19 cellular contexts compared by ENCODE assay signal in the genomic region with DNA sequence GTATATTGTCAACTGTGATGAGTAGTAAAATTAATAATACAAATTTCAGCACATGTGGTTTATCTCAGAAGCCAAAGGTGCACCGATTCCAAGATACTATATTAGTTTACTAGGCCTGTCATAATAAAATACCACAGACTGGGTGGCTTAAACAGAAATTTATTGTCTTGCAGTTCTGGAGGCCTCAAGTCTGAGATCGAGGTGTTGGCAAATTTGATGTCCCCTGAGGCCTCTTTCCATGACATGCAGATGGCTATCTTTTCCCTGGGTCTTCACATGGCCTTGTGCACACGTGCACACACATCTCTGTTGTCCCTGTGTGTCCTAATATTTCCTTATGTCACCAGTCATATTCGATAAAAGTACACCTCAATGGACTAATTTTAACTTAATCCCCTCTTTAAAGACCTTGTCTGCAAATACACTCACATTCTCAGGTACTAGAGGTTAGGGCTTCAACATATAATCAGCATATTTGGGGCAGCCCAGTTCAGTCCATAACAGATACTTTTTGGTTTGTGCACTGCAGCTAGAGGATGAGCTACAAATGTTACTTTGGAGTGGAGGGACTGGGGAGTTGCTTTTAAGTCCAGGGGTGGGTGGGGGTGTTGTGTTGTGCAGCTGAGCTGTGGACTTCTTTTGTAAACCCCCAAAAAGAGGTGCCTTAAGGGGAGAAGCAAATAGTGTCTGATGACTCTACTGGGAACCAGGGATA. TPM values are rescaled to one million over a fixed set of nuclear protein-coding genes. Genes with fewer than 3 reads are reported as not detected.
A peak's percentile ranks its signal among the peaks of the same experiment; 100 is the strongest.
DNase-seq lines count a peak whose midpoint lies in the region; ATAC-seq, FAIRE-seq and TF ChIP-seq lines count a peak whose summit lies in the region.
"Had no signal": no experiment of that assay in that cellular context is flagged by ENCODE, and none has a peak within 500 bp of the region (broad histone marks: within the 10 kb centered on the region; RNA-seq: fewer than 3 reads in every experiment).

No MANE protein-coding gene starts in this region.

- no peak overlapping the region for H3K27ac Mint-ChIP-seq in WTC11

- DNase-seq in HepG2 (ENCODE audit: low spot score) = no peak
- DNase-seq in right lobe of liver = no peak
- DNase-seq in HCT116 (ENCODE audit: low read depth, low spot score) = no peak
- DNase-seq in WTC11 (ENCODE audit: low spot score) = no peak
- no peak for DNase-seq in COR-L47 (lab: John Stamatoyannopoulos, UW)
- no peak for DNase-seq in cerebellum (ENCODE audit: low spot score)
- DNase-seq: DND-41, GOT3, KG1, NCI-H1048, NCI-H1694, NCI-H2227 treated with DMSO at 0.1 percent for 48 hours, SHP77 treated with DMSO at 0.1 percent for 48 hours, T-helper 17 cell had no signal

- H3K36me3 ChIP-seq in HepG2 (replicated peaks in 1 of 2; ENCODE audit: control insufficient read depth in 1 of 2, insufficient read depth in 2 of 2, low read length in 2 of 2) (peaks cover 3 to 21% of the 10 kb centered on the region in 2 experiments; a peak in 2 of 5 replicates), right lobe of liver (no peaks in the 10 kb centered on the region), HCT116 (ENCODE audit: control insufficient read depth in 1 of 2, insufficient read depth in 2 of 2, low read length in 2 of 2) (0 out of 4 replicates have a peak, but pooled peaks cover 0 to 2% of the 10 kb centered on the region in 2 experiments)
- H3K36me3 ChIP-seq: HAP-1 had no signal

- H3K27ac ChIP-seq in HepG2 (ENCODE audit: extremely low read length, insufficient read depth, low read length) = no peak overlapping the region
- no peak overlapping the region for H3K27ac ChIP-seq in right lobe of liver
- H3K27ac ChIP-seq in HCT116 (ENCODE audit: low read depth, low read length) = no peak overlapping the region
- H3K27ac ChIP-seq: BLaER1 treated with 17β-estradiol and CSF1 and Interleukin-3, amounts not matched to agents 10 nM and 100 nM; SK-N-MC had no signal

- peak; percentile 44; the same call in 2 of the 3 replicates for ATAC-seq in HepG2
- no peak for ATAC-seq in right lobe of liver
- peak; percentile 25; the same call in 1 of the 2 replicates for ATAC-seq in HCT116
- peak; percentile 24 for ATAC-seq in WTC11
- no peak for ATAC-seq in HG03457 (IDR thresholded peaks at IDR 0.05; ENCODE audit: unreplicated experiment)

- no peak overlapping the region for H3K4me3 Mint-ChIP-seq in WTC11
- H3K4me3 Mint-ChIP-seq: T-helper 17 cell had no signal

- H3K4me2 ChIP-seq in HepG2 (ENCODE audit: low read depth, low read length) = no peak overlapping the region
- H3K4me2 ChIP-seq in HCT116 (ENCODE audit: low read length) = no peak overlapping the region
- H3K4me2 ChIP-seq: BLaER1 treated with 17β-estradiol and CSF1 and Interleukin-3, amounts not matched to agents 10 nM and 100 nM had no signal

- 88% methylated on average over 4 of the region's 4 CpGs for WGBS in HepG2 (ENCODE audit: low lambda C conversion rate)
- 84% methylated on average over 3 of the region's 4 CpGs for WGBS in right lobe of liver (ENCODE audit: insufficient coverage, low coverage, low lambda C conversion rate, missing lambda C conversion rate)

- TF ChIP-seq CTCF in HepG2 (CRISPR knock-in tag; IDR thresholded peaks at IDR 0.05) (no peak), right lobe of liver (IDR thresholded peaks at IDR 0.05) (no peak), HCT116 (IDR thresholded peaks at IDR 0.05 in 2 of 3, conservative IDR thresholded peaks at IDR 0.05 in 1 of 3; ENCODE audit: borderline replicate concordance in 1 of 3, insufficient read depth in 1 of 3, low read depth in 2 of 3, low read length in 2 of 3) (no peak), WTC11 (IDR thresholded peaks at IDR 0.05) (no peak)

- no peaks in the 10 kb centered on the region for H3K27me3 Mint-ChIP-seq in WTC11 (ENCODE audit: low read depth)
- H3K27me3 Mint-ChIP-seq: CD8-positive, alpha-beta memory T cell; T-helper 17 cell had no signal

- H3K79me2 ChIP-seq in HepG2 (ENCODE audit: insufficient read depth, low read length) (peaks cover 11% of the 10 kb centered on the region), HCT116 (ENCODE audit: insufficient read depth, low read length) (peaks cover 13% of the 10 kb centered on the region)

- H3K27me3 ChIP-seq in HepG2 (ENCODE audit: control insufficient read depth in 1 of 2, insufficient read depth in 2 of 2, low read length in 2 of 2) = no peaks in the 10 kb centered on the region
- no peaks in the 10 kb centered on the region for H3K27me3 ChIP-seq in right lobe of liver
- no peaks in the 10 kb centered on the region for H3K27me3 ChIP-seq in HCT116 (ENCODE audit: insufficient read depth, low read length)
- H3K27me3 ChIP-seq: BLaER1 treated with 17β-estradiol and CSF1 and Interleukin-3, amounts not matched to agents 10 nM and 100 nM had no signal

- BruUV-seq in HepG2 (replicated peaks; lab: Mats Ljungman, UMichigan) = no TSS peak
- BruUV-seq in HCT116 (replicated peaks; lab: Mats Ljungman, UMichigan) = no TSS peak

- TF ChIP-seq POLR2A in HepG2 (IDR thresholded peaks at IDR 0.05; ENCODE audit: insufficient read depth in 1 of 2, low read depth in 2 of 2, low read length in 2 of 2) (no peak), right lobe of liver (IDR thresholded peaks at IDR 0.05) (no peak), HCT116 (IDR thresholded peaks at IDR 0.05; ENCODE audit: borderline replicate concordance, extremely low read depth, insufficient read depth, insufficient read length) (no peak)

- no peak overlapping the region for H3K4me3 ChIP-seq in HepG2 (replicated peaks in 1 of 3; ENCODE audit: insufficient read depth in 1 of 3, low read depth in 2 of 3, low read length in 3 of 3)
- no peak overlapping the region for H3K4me3 ChIP-seq in right lobe of liver
- no peak overlapping the region for H3K4me3 ChIP-seq in HCT116 (replicated peaks in 1 of 2; ENCODE audit: low read depth in 1 of 2, low read length in 2 of 2)
- H3K4me3 ChIP-seq: BLaER1 treated with 17β-estradiol and CSF1 and Interleukin-3, amounts not matched to agents 10 nM and 100 nM; HAP-1; SK-N-MC had no signal

- TF ChIP-seq EP300 in HepG2 (IDR thresholded peaks at IDR 0.05; ENCODE audit: low read depth in 2 of 2, low read length in 2 of 2) (no peak), HepG2 (CRISPR knock-in tag; IDR thresholded peaks at IDR 0.05; ENCODE audit: borderline replicate concordance) (no peak)

- no peaks in the 10 kb centered on the region for H3K9me2 ChIP-seq in HCT116 (ENCODE audit: insufficient read depth)

- intact Hi-C loops in HepG2 (cut with micrococcal nuclease; ENCODE audit: unreplicated experiment) = loop anchor here (1.0 to 5.0 kb wide), 3 partner anchors 21 to 192 kb away; a partner anchor contains a TSS
- intact Hi-C loops in right lobe of liver (cut with DNase I) = no loop called here
- intact Hi-C loops in HCT116 (cut with micrococcal nuclease) = loop anchor here (1.0 kb wide), 1 partner anchor 192 kb away; no protein-coding TSS in a partner anchor

- in situ Hi-C loops in HepG2 (cut with HindIII; ENCODE audit: extremely low pct_ligation_motif_present, low pct_unique_long_range_greater_than_20kb) = no loop called here

- peaks cover 10% of the 10 kb centered on the region for H3K4me1 ChIP-seq in HepG2 (ENCODE audit: insufficient read depth, low read length)
- no peaks in the 10 kb centered on the region for H3K4me1 ChIP-seq in right lobe of liver
- no peaks in the 10 kb centered on the region for H3K4me1 ChIP-seq in HCT116 (ENCODE audit: control insufficient read depth in 1 of 2, insufficient read depth in 2 of 2, low read length in 2 of 2)
- H3K4me1 ChIP-seq: HAP-1 had no signal

- H3K9me3 Mint-ChIP-seq in WTC11 = no peaks in the 10 kb centered on the region
- H3K9me3 Mint-ChIP-seq: CD8-positive, alpha-beta memory T cell had no signal

- 0 out of 2 replicates have a peak, but pooled peaks cover 8% of the 10 kb centered on the region for H3K36me3 Mint-ChIP-seq in WTC11

- CTCF ChIA-PET in HepG2 (lab: Yijun Ruan, JAX; ENCODE audit: low intra/inter-chr PET ratio, low total read pairs) = interaction anchor here (2.1 kb wide), 1 partner anchor 192 kb away, joined by 20 read pairs; no protein-coding TSS in a partner anchor
- CTCF ChIA-PET in HCT116 (lab: Charles Lee) = no interaction called here
- CTCF ChIA-PET in WTC11 (lab: Charles Lee) = interaction anchor here (0.5 to 1.2 kb wide), 6 partner anchors 23 to 339 kb away, joined by 3 to 4 read pairs (median 3); no protein-coding TSS in a partner anchor

- TF ChIP-seq RAD21 in HepG2 (CRISPR knock-in tag; IDR thresholded peaks at IDR 0.05) (no peak), HCT116 (IDR thresholded peaks at IDR 0.05; ENCODE audit: low read depth) (no peak)

- RAD21 ChIA-PET in HCT116 (lab: Charles Lee; ENCODE audit: low non-redundant PET in 1 of 2, low total read pairs in 2 of 2, uncharacterized antibody in 2 of 2, unreplicated experiment in 2 of 2) = no interaction called here

- POLR2A ChIA-PET in HepG2 (lab: Yijun Ruan, JAX) = no interaction called here
- POLR2A ChIA-PET in HCT116 (lab: Charles Lee) = no interaction called here
- POLR2A ChIA-PET in WTC11 (lab: Charles Lee) = no interaction called here

- no peaks in the 10 kb centered on the region for H3K9me3 ChIP-seq in HepG2 (ENCODE audit: low read length)
- no peaks in the 10 kb centered on the region for H3K9me3 ChIP-seq in right lobe of liver
- no peaks in the 10 kb centered on the region for H3K9me3 ChIP-seq in HCT116 (ENCODE audit: control insufficient read depth in 1 of 2, insufficient read depth in 1 of 2, low read depth in 1 of 2, low read length in 2 of 2)
- H3K9me3 ChIP-seq: BLaER1 treated with 17β-estradiol and CSF1 and Interleukin-3, amounts not matched to agents 10 nM and 100 nM; HAP-1 had no signal

- H2AFZ ChIP-seq in HepG2 (ENCODE audit: low read length) (no peak overlapping the region), HCT116 (ENCODE audit: low read depth, low read length, poor library complexity, severe bottlenecking) (no peak overlapping the region)

- no peak for FAIRE-seq in HepG2 (lab: Jason Lieb, UNC)

- peaks cover 3% of the 10 kb centered on the region; the same call in 1 of the 2 replicates for H4K20me1 ChIP-seq in HepG2 (ENCODE audit: insufficient read depth, low read length)
- no peaks in the 10 kb centered on the region for H4K20me1 ChIP-seq in HCT116 (ENCODE audit: insufficient read depth)

- H3K4me1 Mint-ChIP-seq in WTC11 = peaks cover 14% of the 10 kb centered on the region

- no peak overlapping the region for H3K9ac ChIP-seq in HepG2 (ENCODE audit: insufficient read depth, low read depth, low read length)
- H3K9ac ChIP-seq in HCT116 (ENCODE audit: low read length) = no peak overlapping the region
- H3K9ac ChIP-seq: BLaER1 treated with 17β-estradiol and CSF1 and Interleukin-3, amounts not matched to agents 10 nM and 100 nM had no signal

RNA-seq across cellular contexts. Expression of a gene that starts 21.4 kb away (rescaled TPM):
- total RNA-seq in HepG2 (2016; rRNA removed; fragmentation: Illumina TruSeq; extraction: Trizol) (46.2 and 69.1 TPM in 2 replicates), right lobe of liver (10 to 100 TPM; 11.5 to 18.6 (median 13.6) TPM), HCT116 (2021; ENCODE audit: unreplicated experiment) (47.1 TPM), WTC11 (2021) (36.8 to 38.0 TPM (median 36.8 TPM) in 3 replicates), cerebellum (35.4 TPM)
- total RNA-seq in HepG2 (2016; cell fraction: cytosol; rRNA removed; fragmentation: Illumina TruSeq; extraction: Trizol; ENCODE audit: low read depth) = 2.2 and 3.2 TPM in 2 replicates
- 44.6 and 70.5 TPM in 2 replicates for total RNA-seq in HepG2 (2016; cell fraction: insoluble cytoplasmic fraction; rRNA removed; fragmentation: Illumina TruSeq; extraction: Trizol)
- 8.1 and 9.0 TPM in 2 replicates for total RNA-seq in HepG2 (2016; cell fraction: membrane; rRNA removed; fragmentation: Illumina TruSeq; extraction: Trizol)
- 22.7 and 27.8 TPM in 2 replicates for total RNA-seq in HepG2 (2016; cell fraction: nucleus; rRNA removed; fragmentation: Illumina TruSeq; extraction: Trizol)
- polyA plus RNA-seq in HepG2 (2011; rRNA removed) = 13.2 and 13.7 TPM in 2 replicates
- polyA plus RNA-seq in HepG2 (2011; cell fraction: cytosol; rRNA removed) = 6.7 and 10.9 TPM in 2 replicates
- polyA plus RNA-seq in HepG2 (2011; cell fraction: nucleus; rRNA removed) = 3.5 and 5.3 TPM in 2 replicates
- 18.7 and 26.6 TPM in 2 replicates for polyA plus RNA-seq in HepG2 (2012)
- 1.1 and 1.2 TPM in 2 replicates for polyA plus RNA-seq in HepG2 (2016; cell fraction: cytosol; fragmentation: Illumina TruSeq; extraction: Trizol; ENCODE audit: low read depth)
- polyA plus RNA-seq in HepG2 (2016; cell fraction: insoluble cytoplasmic fraction; fragmentation: Illumina TruSeq; extraction: Trizol; ENCODE audit: low read depth) = 48.3 and 54.6 TPM in 2 replicates
- polyA plus RNA-seq in HepG2 (2016; cell fraction: membrane; fragmentation: Illumina TruSeq; extraction: Trizol; ENCODE audit: low read depth) = 4.1 and 4.7 TPM in 2 replicates
- 19.9 TPM in 2 replicates for polyA plus RNA-seq in HepG2 (2016; cell fraction: nucleus; fragmentation: Illumina TruSeq; extraction: Trizol; ENCODE audit: insufficient read depth, low read depth)
- 19.9 and 39.5 TPM in 2 replicates for polyA minus RNA-seq in HepG2 (2011; rRNA and poly(A)+ RNA removed; ENCODE audit: low replicate concordance)
- polyA minus RNA-seq in HepG2 (2011; cell fraction: cytosol; rRNA and poly(A)+ RNA removed) = 12.7 and 14.0 TPM in 2 replicates
- polyA minus RNA-seq in HepG2 (2011; cell fraction: nucleus; rRNA and poly(A)+ RNA removed) = 19.2 and 20.3 TPM in 2 replicates
- polyA plus RNA-seq in HCT116 (2012) = 21.4 and 27.8 TPM in 2 replicates

Comparison
In these comparisons a context has a peak if more than half of its experiments do, and no peak if none do; other contexts are left out.
1. ATAC-seq: peak in HepG2 (single experiment), HCT116 (single experiment) and WTC11 (single experiment); none in right lobe of liver (0 of 4) and HG03457 (single experiment).
2. intact Hi-C loops: an anchor here in HepG2 (1.0 to 5.0 kb wide) and HCT116 (1.0 kb wide); none called in right lobe of liver.